ENCODE assay signal across 32 cellular contexts in the genomic region with DNA sequence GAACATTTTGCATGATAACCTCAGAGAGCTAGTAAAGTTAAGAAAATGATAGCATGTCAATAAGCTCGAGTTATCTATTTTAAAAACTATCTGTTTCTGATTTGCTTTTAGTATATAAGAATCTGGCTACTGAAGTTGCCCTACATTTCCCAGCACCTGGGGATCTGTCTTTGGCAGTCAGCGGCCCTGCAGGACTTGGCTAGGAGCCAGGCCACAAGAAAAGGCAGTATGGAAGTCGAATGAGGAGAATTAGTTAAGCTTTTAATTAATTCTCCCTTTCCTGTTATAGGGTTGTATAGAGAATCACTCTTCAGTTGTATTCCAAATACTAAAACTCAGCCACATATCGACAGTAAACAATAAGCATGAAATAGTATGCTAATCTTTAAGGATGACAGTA. TPM values are rescaled to one million over a fixed set of nuclear protein-coding genes. Genes with fewer than 3 reads are reported as not detected.
"Had no signal": no experiment of that assay in that cellular context is flagged by ENCODE, and none has a peak within 500 bp of the region (broad histone marks: within the 10 kb centered on the region; RNA-seq: fewer than 3 reads in every experiment).

No MANE protein-coding gene starts in this region.

- ATAC-seq: activated CD8-positive, alpha-beta memory T cell treated with anti-CD3 and anti-CD28 coated beads, Interleukin-2, amount 10 ng/mL, durations not matched to agents 7 days and 5 days; activated CD8-positive, alpha-beta T cell treated with anti-CD3 and anti-CD28 coated beads, Interleukin-2, amount 10 ng/mL, durations not matched to agents 7 days and 5 days; activated naive CD4-positive, alpha-beta T cell treated with anti-CD3 and anti-CD28 coated beads, Interleukin-2, amount 50 U/mL, for 72 hours; gastroesophageal sphincter; left colon; naive thymus-derived CD8-positive, alpha-beta T cell; pancreas; sciatic nerve; stimulated activated naive CD8-positive, alpha-beta T cell treated with anti-CD3 and anti-CD28 coated beads, Interleukin-15, Interleukin-2, amounts not matched to agents 100 U/mL and 50 U/mL, for 24 hours had no signal

- H3K27ac Mint-ChIP-seq: activated B cell treated with CpG ODN at 0.5 μM for 24 hours; activated CD8-positive, alpha-beta memory T cell treated with anti-CD3 and anti-CD28 coated beads, Interleukin-2, amount 10 ng/mL, durations not matched to agents 7 days and 5 days; activated CD8-positive, alpha-beta T cell treated with anti-CD3 and anti-CD28 coated beads, Interleukin-2, amount 10 ng/mL, durations not matched to agents 7 days and 5 days; activated naive CD4-positive, alpha-beta T cell treated with anti-CD3 and anti-CD28 coated beads, Interleukin-2, amount 50 U/mL, for 72 hours; activated T-helper 2 cell treated with anti-CD3 and anti-CD28 coated beads, Interferon-gamma antibody, Interleukin-2, Interleukin-4, amounts not matched to agents 10 μg/mL and 5 μg/mL and 100 μg/mL, durations not matched to agents 14 hours and 24 hours and 36 hours; memory B cell; naive thymus-derived CD8-positive, alpha-beta T cell had no signal

- H3K4me3 ChIP-seq: breast epithelium, gastroesophageal sphincter, pancreas, prostate gland, skin epidermis, testis, transverse colon had no signal

- H3K4me3 Mint-ChIP-seq: activated B cell treated with CpG ODN at 0.5 μM for 24 hours; activated CD8-positive, alpha-beta memory T cell treated with anti-CD3 and anti-CD28 coated beads, Interleukin-2, amount 10 ng/mL, durations not matched to agents 7 days and 5 days; activated CD8-positive, alpha-beta T cell treated with anti-CD3 and anti-CD28 coated beads, Interleukin-2, amount 10 ng/mL, durations not matched to agents 7 days and 5 days; memory B cell; naive thymus-derived CD8-positive, alpha-beta T cell; neural crest cell had no signal

- H3K9me3 ChIP-seq: breast epithelium, gastroesophageal sphincter, pancreas, prostate gland, testis, transverse colon had no signal

- H3K36me3 ChIP-seq: breast epithelium, gastroesophageal sphincter, pancreas, prostate gland, transverse colon had no signal

- H3K27ac ChIP-seq: breast epithelium, gastroesophageal sphincter, pancreas, prostate gland, skin epidermis, testis, transverse colon had no signal

- H3K36me3 Mint-ChIP-seq: activated CD8-positive, alpha-beta memory T cell treated with anti-CD3 and anti-CD28 coated beads, Interleukin-2, amount 10 ng/mL, durations not matched to agents 7 days and 5 days; memory B cell had no signal

- H3K4me1 ChIP-seq: breast epithelium, gastroesophageal sphincter, pancreas, prostate gland, testis, transverse colon had no signal

- H3K27me3 ChIP-seq: testis had no signal

- H3K9me3 Mint-ChIP-seq: activated B cell treated with CpG ODN at 0.5 μM for 24 hours; activated T-helper 2 cell treated with anti-CD3 and anti-CD28 coated beads, Interferon-gamma antibody, Interleukin-2, Interleukin-4, amounts not matched to agents 10 μg/mL and 5 μg/mL and 100 μg/mL, durations not matched to agents 14 hours and 24 hours and 36 hours; memory B cell had no signal

- DNase-seq: activated B cell treated with CpG ODN at 0.5 μM for 24 hours; activated CD8-positive, alpha-beta memory T cell treated with anti-CD3 and anti-CD28 coated beads, Interleukin-2, amount 10 ng/mL, durations not matched to agents 7 days and 5 days; activated CD8-positive, alpha-beta T cell treated with anti-CD3 and anti-CD28 coated beads, Interleukin-2, amount 10 ng/mL, durations not matched to agents 7 days and 5 days; activated T-cell treated with anti-CD3 and anti-CD28 coated beads, Interleukin-2, amount 50 U/mL, for 48 hours; central memory CD4-positive, alpha-beta T cell; head of caudate nucleus; hippocampal formation; kidney; left colon; naive thymus-derived CD8-positive, alpha-beta T cell; nucleus accumbens; pancreas; stimulated activated CD4-positive, alpha-beta T cell treated with anti-CD3 and anti-CD28 coated beads, Interleukin-12 subunit alpha, Interleukin-12 subunit beta, amount 100 ng/mL, for 4 hours; stimulated activated CD4-positive, alpha-beta T cell treated with anti-CD3 and anti-CD28 coated beads, Interleukin-4, amount 100 ng/mL, for 1 hour; stimulated activated naive CD8-positive, alpha-beta T cell treated with anti-CD3 and anti-CD28 coated beads, Interleukin-15, Interleukin-2, amounts not matched to agents 100 U/mL and 50 U/mL, for 24 hours; testis; transverse colon had no signal

- H3K4me1 Mint-ChIP-seq: activated B cell treated with CpG ODN at 0.5 μM for 24 hours; activated CD8-positive, alpha-beta memory T cell treated with anti-CD3 and anti-CD28 coated beads, Interleukin-2, amount 10 ng/mL, durations not matched to agents 7 days and 5 days; memory B cell; naive thymus-derived CD8-positive, alpha-beta T cell had no signal

RNA-seq across cellular contexts. Expression of gene POU4F2, which starts 22.7 kb away (rescaled TPM):
- total RNA-seq: activated B cell treated with CpG ODN at 0.5 μM for 24 hours; activated CD8-positive, alpha-beta memory T cell treated with anti-CD3 and anti-CD28 coated beads, Interleukin-2, amount 10 ng/mL, durations not matched to agents 7 days and 5 days; activated CD8-positive, alpha-beta T cell treated with anti-CD3 and anti-CD28 coated beads, Interleukin-2, amount 10 ng/mL, durations not matched to agents 7 days and 5 days; activated naive CD4-positive, alpha-beta T cell treated with anti-CD3 and anti-CD28 coated beads, Interleukin-2, amount 50 U/mL, for 72 hours; activated T-helper 2 cell treated with anti-CD3 and anti-CD28 coated beads, Interferon-gamma antibody, Interleukin-2, Interleukin-4, amounts not matched to agents 10 μg/mL and 5 μg/mL and 100 μg/mL, durations not matched to agents 14 hours and 24 hours and 36 hours; breast epithelium; endothelial cell of umbilical vein; fibroblast of lung; fibroblast of villous mesenchyme; gastroesophageal sphincter; kidney; left colon; liver; naive thymus-derived CD8-positive, alpha-beta T cell; pancreas; sciatic nerve; transverse colon; urinary bladder had no signal
- polyA plus RNA-seq: endothelial cell of umbilical vein; esophagus; fibroblast of lung; liver; naive thymus-derived CD8-positive, alpha-beta T cell; pancreas; urinary bladder had no signal
